ENCODE assay signal across 28 cellular contexts in genomic region chr2:160532388-160532787, GRCh38. TPM values are rescaled to one million over a fixed set of nuclear protein-coding genes. Genes with fewer than 3 reads are reported as not detected.
DNase-seq lines count a peak whose midpoint lies in the region; ATAC-seq, FAIRE-seq and TF ChIP-seq lines count a peak whose summit lies in the region.
"Had no signal": no experiment of that assay in that cellular context is flagged by ENCODE, and none has a peak within 500 bp of the region (broad histone marks: within the 10 kb centered on the region; RNA-seq: fewer than 3 reads in every experiment).

No MANE protein-coding gene starts in this region.

- no peak overlapping the region for H2AFZ ChIP-seq in HepG2 (ENCODE audit: low read length)
- no peak overlapping the region for H2AFZ ChIP-seq in K562 (ENCODE audit: low read depth, low read length)
- H2AFZ ChIP-seq in trophoblast cell (ENCODE audit: insufficient read depth, low read length, poor library complexity), result no peak overlapping the region

- CTCF ChIA-PET in HepG2 (lab: Yijun Ruan, JAX; ENCODE audit: low intra/inter-chr PET ratio, low total read pairs), result no interaction called here
- CTCF ChIA-PET in K562 (lab: Yijun Ruan, JAX; ENCODE audit: low intra/inter-chr PET ratio), result no interaction called here

- H3K4me3 ChIP-seq in HepG2 (replicated peaks in 1 of 3; ENCODE audit: insufficient read depth in 1 of 3, low read depth in 2 of 3, low read length in 3 of 3) (no peak overlapping the region), right lobe of liver (no peak overlapping the region), K562 (no peak overlapping the region), trophoblast cell (ENCODE audit: low read depth, low read length) (no peak overlapping the region), ovary (no peak overlapping the region)
- H3K4me3 ChIP-seq: BLaER1, GM12878 had no signal

- peaks cover 9% of the 10 kb centered on the region for H3K79me1 ChIP-seq in trophoblast cell (ENCODE audit: low read length)

- H3K14ac ChIP-seq in trophoblast cell (ENCODE audit: low read length), result no peak overlapping the region

- H3K9me3 Mint-ChIP-seq in activated naive CD8-positive, alpha-beta T cell treated with anti-CD3 and anti-CD28 coated beads for 36 hours, result peaks cover 3% of the 10 kb centered on the region
- H3K9me3 Mint-ChIP-seq: CD4-positive, alpha-beta memory T cell; CD8-positive, alpha-beta memory T cell had no signal

- H3K36me3 ChIP-seq in HepG2 (replicated peaks in 1 of 2; ENCODE audit: control insufficient read depth in 1 of 2, insufficient read depth in 2 of 2, low read length in 2 of 2) (no peaks in the 10 kb centered on the region), right lobe of liver (no peaks in the 10 kb centered on the region), K562 (ENCODE audit: control insufficient read depth, insufficient read depth, low read length) (no peaks in the 10 kb centered on the region), trophoblast cell (ENCODE audit: control insufficient read depth in 1 of 2, insufficient read depth in 2 of 2, low read length in 2 of 2) (no peaks in the 10 kb centered on the region), ovary (no peaks in the 10 kb centered on the region)
- H3K36me3 ChIP-seq: BE2C, BLaER1 had no signal

- in situ Hi-C loops in HepG2 (cut with HindIII; ENCODE audit: extremely low pct_ligation_motif_present, low pct_unique_long_range_greater_than_20kb), result no loop called here
- in situ Hi-C loops in K562 (cut with MboI), result no loop called here

- no peak overlapping the region for H3K4ac ChIP-seq in trophoblast cell (ENCODE audit: low read depth, low read length)

- TF ChIP-seq RAD21 in HepG2 (CRISPR knock-in tag; IDR thresholded peaks at IDR 0.05) (no peak), K562 (CRISPR knock-in tag; conservative IDR thresholded peaks at IDR 0.05 in 1 of 2, IDR thresholded peaks at IDR 0.05 in 1 of 2) (no peak)

- 36% methylated on average over 6 of the region's 6 CpGs for WGBS in HepG2 (ENCODE audit: low lambda C conversion rate)
- WGBS in right lobe of liver (ENCODE audit: insufficient coverage, low coverage, low lambda C conversion rate, missing lambda C conversion rate), result 82% methylated on average over 6 of the region's 6 CpGs
- WGBS in K562 (ENCODE audit: insufficient coverage, low coverage, missing lambda C conversion rate), result 0% methylated on average over 6 of the region's 6 CpGs
- WGBS in trophoblast cell (ENCODE audit: extremely low coverage, insufficient coverage, insufficient read length), result no CpG with 5 or more reads among the region's 6 CpGs
- 93 to 98% (median 96%) methylated on average over 6 of the region's 6 CpGs for WGBS in ovary, 3 donors

- no peaks in the 10 kb centered on the region for H3K27me3 Mint-ChIP-seq in activated naive CD8-positive, alpha-beta T cell treated with anti-CD3 and anti-CD28 coated beads for 36 hours
- H3K27me3 Mint-ChIP-seq: CD4-positive, alpha-beta memory T cell; CD4-positive, CD25-positive, alpha-beta regulatory T cell had no signal

- peaks cover 1% of the 10 kb centered on the region for H3K4me1 Mint-ChIP-seq in activated naive CD8-positive, alpha-beta T cell treated with anti-CD3 and anti-CD28 coated beads for 36 hours

- H3K27me3 ChIP-seq in HepG2 (ENCODE audit: control insufficient read depth in 1 of 2, insufficient read depth in 2 of 2, low read length in 2 of 2) (no peaks in the 10 kb centered on the region), right lobe of liver (no peaks in the 10 kb centered on the region), K562 (ENCODE audit: control insufficient read depth in 2 of 2, insufficient read depth in 2 of 2, low read length in 2 of 2) (no peaks in the 10 kb centered on the region), trophoblast cell (ENCODE audit: insufficient read depth, low read length) (no peaks in the 10 kb centered on the region), ovary (no peaks in the 10 kb centered on the region)
- H3K27me3 ChIP-seq: BE2C, BLaER1 had no signal

- H4K20me1 ChIP-seq in HepG2 (ENCODE audit: insufficient read depth, low read length) (no peaks in the 10 kb centered on the region), K562 (replicated peaks; ENCODE audit: control insufficient read depth, insufficient read depth, low read length) (no peaks in the 10 kb centered on the region)
- H4K20me1 ChIP-seq: BLaER1 had no signal

- TF ChIP-seq POLR2A in HepG2 (IDR thresholded peaks at IDR 0.05; ENCODE audit: insufficient read depth in 1 of 2, low read depth in 2 of 2, low read length in 2 of 2) (no peak), right lobe of liver (IDR thresholded peaks at IDR 0.05) (no peak), K562 (conservative IDR thresholded peaks at IDR 0.05) (no peak), ovary (IDR thresholded peaks at IDR 0.05) (no peak)

- H3K27ac Mint-ChIP-seq in activated naive CD8-positive, alpha-beta T cell treated with anti-CD3 and anti-CD28 coated beads for 36 hours, result no peak overlapping the region
- H3K27ac Mint-ChIP-seq: CD4-positive, CD25-positive, alpha-beta regulatory T cell; CD8-positive, alpha-beta memory T cell had no signal

- no peak overlapping the region for H2AK5ac ChIP-seq in trophoblast cell (ENCODE audit: low read length)

- H2BK12ac ChIP-seq in trophoblast cell (ENCODE audit: low read length), result peak overlapping the region; percentile 24

- TF ChIP-seq CTCF in HepG2 (CRISPR knock-in tag; IDR thresholded peaks at IDR 0.05) (no peak), right lobe of liver (IDR thresholded peaks at IDR 0.05) (no peak), K562 (IDR thresholded peaks at IDR 0.05 in 2 of 3, conservative IDR thresholded peaks at IDR 0.05 in 1 of 3; ENCODE audit: insufficient read depth in 2 of 3, low read depth in 1 of 3, low read length in 3 of 3) (no peak), ovary (IDR thresholded peaks at IDR 0.05) (no peak)

- intact Hi-C loops in HepG2 (cut with micrococcal nuclease; ENCODE audit: unreplicated experiment) (no loop called here), right lobe of liver (cut with DNase I) (no loop called here), K562 (cut with micrococcal nuclease) (no loop called here), head of caudate nucleus (cut with DNase I) (no loop called here), ovary (cut with DNase I) (no loop called here)

- no peak overlapping the region for H4K12ac ChIP-seq in trophoblast cell (ENCODE audit: low read depth, low read length)

- H3K9ac ChIP-seq in HepG2 (ENCODE audit: insufficient read depth, low read depth, low read length), result no peak overlapping the region
- H3K9ac ChIP-seq in K562 (ENCODE audit: insufficient read depth in 1 of 2, low read depth in 2 of 2, low read length in 2 of 2), result no peak overlapping the region
- H3K9ac ChIP-seq in trophoblast cell (ENCODE audit: low read length), result no peak overlapping the region
- H3K9ac ChIP-seq: BLaER1 had no signal

- H3K4me3 Mint-ChIP-seq in activated naive CD8-positive, alpha-beta T cell treated with anti-CD3 and anti-CD28 coated beads for 36 hours, result no peak overlapping the region
- H3K4me3 Mint-ChIP-seq: CD14-positive monocyte; CD4-positive, alpha-beta memory T cell; CD4-positive, CD25-positive, alpha-beta regulatory T cell; CD8-positive, alpha-beta memory T cell had no signal

- H4K91ac ChIP-seq in trophoblast cell (ENCODE audit: low read depth, low read length), result peak overlapping the region; percentile 16

- H3K79me2 ChIP-seq in HepG2 (ENCODE audit: insufficient read depth, low read length), result no peaks in the 10 kb centered on the region
- no peaks in the 10 kb centered on the region for H3K79me2 ChIP-seq in K562 (ENCODE audit: control insufficient read depth, insufficient read depth, low read length)
- no peaks in the 10 kb centered on the region for H3K79me2 ChIP-seq in trophoblast cell (ENCODE audit: control insufficient read depth, insufficient read depth, low read length, poor library complexity)

- H3K27ac ChIP-seq in HepG2 (ENCODE audit: extremely low read length, insufficient read depth, low read length), result no peak overlapping the region
- no peak overlapping the region for H3K27ac ChIP-seq in right lobe of liver
- no peak overlapping the region for H3K27ac ChIP-seq in K562 (ENCODE audit: extremely low read depth, low read depth, low read length)
- H3K27ac ChIP-seq in trophoblast cell (ENCODE audit: low read depth, low read length), result no peak overlapping the region
- H3K27ac ChIP-seq in ovary, result no peak overlapping the region
- H3K27ac ChIP-seq: 22Rv1, BLaER1 had no signal

- FAIRE-seq in HepG2 (lab: Jason Lieb, UNC) (no peak), K562 (lab: Jason Lieb, UNC) (no peak), urothelium cell line (lab: Jason Lieb, UNC) (peak; percentile 59)
- FAIRE-seq: GM12878, GM12892, GM18507 had no signal

- TF ChIP-seq EP300 in HepG2 (IDR thresholded peaks at IDR 0.05; ENCODE audit: low read depth in 2 of 2, low read length in 2 of 2), result no peak
- TF ChIP-seq EP300 in HepG2 (CRISPR knock-in tag; IDR thresholded peaks at IDR 0.05; ENCODE audit: borderline replicate concordance), result no peak
- TF ChIP-seq EP300 in K562 (IDR thresholded peaks at IDR 0.05; ENCODE audit: low read length), result no peak
- no peak for TF ChIP-seq EP300 in ovary (IDR thresholded peaks at IDR 0.05)

- H2BK5ac ChIP-seq in trophoblast cell (ENCODE audit: low read depth, low read length, poor library complexity), result no peak overlapping the region

- H3K36me3 Mint-ChIP-seq in activated naive CD8-positive, alpha-beta T cell treated with anti-CD3 and anti-CD28 coated beads for 36 hours, result peaks cover 2% of the 10 kb centered on the region
- H3K36me3 Mint-ChIP-seq: CD14-positive monocyte; CD4-positive, alpha-beta memory T cell; CD4-positive, CD25-positive, alpha-beta regulatory T cell; CD8-positive, alpha-beta memory T cell had no signal

- no peak for ATAC-seq in HepG2
- ATAC-seq in right lobe of liver, result no peak
- ATAC-seq in K562, result no peak
- ATAC-seq: GM12878 had no signal

- H3K18ac ChIP-seq in trophoblast cell (ENCODE audit: low read length), result no peak overlapping the region

- no peak overlapping the region for H3K4me2 ChIP-seq in HepG2 (ENCODE audit: low read depth, low read length)
- no peak overlapping the region for H3K4me2 ChIP-seq in K562 (ENCODE audit: insufficient read depth, low read length)
- H3K4me2 ChIP-seq in trophoblast cell (ENCODE audit: low read length), result no peak overlapping the region
- H3K4me2 ChIP-seq: BLaER1 had no signal

- H3K9me3 ChIP-seq in HepG2 (ENCODE audit: low read length) (no peaks in the 10 kb centered on the region), right lobe of liver (no peaks in the 10 kb centered on the region), K562 (replicated peaks; ENCODE audit: control insufficient read depth, insufficient read depth, low read depth, low read length) (no peaks in the 10 kb centered on the region; the same call in 1 of the 2 replicates), trophoblast cell (ENCODE audit: insufficient read depth, low read depth, low read length) (no peaks in the 10 kb centered on the region), ovary (no peaks in the 10 kb centered on the region)
- H3K9me3 ChIP-seq: BE2C, BLaER1 had no signal

- DNase-seq in HepG2 (ENCODE audit: low spot score), result no peak
- DNase-seq in right lobe of liver, result no peak
- no peak for DNase-seq in K562 (ENCODE audit: extremely low read depth in 1 of 4, low spot score in 3 of 4)
- DNase-seq in trophoblast cell, result no peak
- no peak for DNase-seq in urothelium cell line (ENCODE audit: low spot score)
- DNase-seq in head of caudate nucleus, result no peak
- no peak for DNase-seq in activated naive CD8-positive, alpha-beta T cell treated with anti-CD3 and anti-CD28 coated beads for 36 hours
- DNase-seq in ovary, result no peak
- DNase-seq: ACHN; BE2C; C1 segment of cervical spinal cord; CD4-positive, alpha-beta memory T cell; CD4-positive, CD25-positive, alpha-beta regulatory T cell; CD8-positive, alpha-beta memory T cell; COR-L47; DMS 273 treated with DMSO at 0.1 percent for 48 hours; DMS153; DMS53; DMS79; DND-41; EL; GDM1 had no signal

- BruUV-seq in HepG2 (replicated peaks; lab: Mats Ljungman, UMichigan) (no TSS peak), K562 (replicated peaks; lab: Mats Ljungman, UMichigan) (no TSS peak)

- H2BK120ac ChIP-seq in trophoblast cell (ENCODE audit: insufficient read depth, low read length, poor library complexity), result no peak overlapping the region

- H3K4me1 ChIP-seq in HepG2 (ENCODE audit: insufficient read depth, low read length) (no peaks in the 10 kb centered on the region), right lobe of liver (no peaks in the 10 kb centered on the region), K562 (replicated peaks in 1 of 2; ENCODE audit: control insufficient read depth in 2 of 2, insufficient read depth in 2 of 2, low read length in 2 of 2) (no peaks in the 10 kb centered on the region), trophoblast cell (ENCODE audit: control insufficient read depth in 1 of 2, insufficient read depth in 2 of 2, low read length in 2 of 2) (peaks cover 5 to 6% of the 10 kb centered on the region in 2 experiments), ovary (ENCODE audit: insufficient read depth) (peaks cover 2% of the 10 kb centered on the region)
- H3K4me1 ChIP-seq: BE2C had no signal

- H3K9me1 ChIP-seq in K562 (ENCODE audit: control insufficient read depth, insufficient read depth, low read length), result no peaks in the 10 kb centered on the region

- no peak overlapping the region for H3K23ac ChIP-seq in trophoblast cell (ENCODE audit: low read length)

- no peak overlapping the region for H4K8ac ChIP-seq in trophoblast cell (ENCODE audit: low read depth, low read length)

- POLR2A ChIA-PET in HepG2 (lab: Yijun Ruan, JAX) (no interaction called here), K562 (lab: Yijun Ruan, JAX) (no interaction called here)

RNA-seq across cellular contexts. Expression of gene RBMS1, which starts 38.8 kb away (rescaled TPM):
- total RNA-seq in HepG2 (2016; rRNA removed; fragmentation: Illumina TruSeq; extraction: Trizol) (52.1 and 55.5 TPM in 2 replicates), right lobe of liver (10 to 100 TPM in 4 of 6 experiments, 1 to 10 TPM in 2; 8.5 to 21.4 (median 14.3) TPM), K562 (2014; rRNA removed) (not detected in 2 replicates), K562 (2014; rRNA removed; fragmentation: Illumina TruSeq; extraction: Trizol) (0.04 TPM in 1 of 2 replicates, not detected in the other), K562 (2015; rRNA removed; fragmentation: Illumina TruSeq; extraction: Trizol) (not detected in 2 replicates), K562 (2021) (0.09 and 0.38 TPM in 2 replicates), ovary (10 to 100 TPM; 67.5 to 91.9 (median 73.8) TPM)
- total RNA-seq in HepG2 (2016; cell fraction: cytosol; rRNA removed; fragmentation: Illumina TruSeq; extraction: Trizol; ENCODE audit: low read depth), result 4.1 and 5.2 TPM in 2 replicates
- 51.6 and 52.5 TPM in 2 replicates for total RNA-seq in HepG2 (2016; cell fraction: insoluble cytoplasmic fraction; rRNA removed; fragmentation: Illumina TruSeq; extraction: Trizol)
- 18.5 and 21.0 TPM in 2 replicates for total RNA-seq in HepG2 (2016; cell fraction: membrane; rRNA removed; fragmentation: Illumina TruSeq; extraction: Trizol)
- total RNA-seq in HepG2 (2016; cell fraction: nucleus; rRNA removed; fragmentation: Illumina TruSeq; extraction: Trizol), result 44.0 and 59.0 TPM in 2 replicates
- polyA plus RNA-seq in HepG2 (2011; rRNA removed) (82.9 and 110 TPM in 2 replicates), K562 (2011; rRNA removed) (0.11 and 0.31 TPM in 2 replicates), K562 (2014; fragmentation: Illumina TruSeq; extraction: Trizol) (not detected in 2 replicates), K562 (2014; fragmentation: Nextera tagmentation; extraction: Ambion mirVana) (not detected), K562 (2014; rRNA removed) (0.07 TPM in 1 of 2 replicates, not detected in the other), ovary (10 to 100 TPM; 50.7 to 89.4 TPM)
- polyA plus RNA-seq in HepG2 (2011; cell fraction: cytosol; rRNA removed), result 71.0 and 80.7 TPM in 2 replicates
- 50.6 and 54.0 TPM in 2 replicates for polyA plus RNA-seq in HepG2 (2011; cell fraction: nucleus; rRNA removed)
- 70.0 and 92.2 TPM in 2 replicates for polyA plus RNA-seq in HepG2 (2012)
- polyA plus RNA-seq in HepG2 (2016; cell fraction: cytosol; fragmentation: Illumina TruSeq; extraction: Trizol; ENCODE audit: low read depth), result 2.6 and 2.7 TPM in 2 replicates
- 51.8 and 60.2 TPM in 2 replicates for polyA plus RNA-seq in HepG2 (2016; cell fraction: insoluble cytoplasmic fraction; fragmentation: Illumina TruSeq; extraction: Trizol; ENCODE audit: low read depth)
- polyA plus RNA-seq in HepG2 (2016; cell fraction: membrane; fragmentation: Illumina TruSeq; extraction: Trizol; ENCODE audit: low read depth), result 10.2 and 12.3 TPM in 2 replicates
- 43.3 and 48.9 TPM in 2 replicates for polyA plus RNA-seq in HepG2 (2016; cell fraction: nucleus; fragmentation: Illumina TruSeq; extraction: Trizol; ENCODE audit: insufficient read depth, low read depth)
- 28.8 and 93.8 TPM in 2 replicates for polyA minus RNA-seq in HepG2 (2011; rRNA and poly(A)+ RNA removed; ENCODE audit: low replicate concordance)
- polyA minus RNA-seq in HepG2 (2011; cell fraction: cytosol; rRNA and poly(A)+ RNA removed), result 56.0 and 61.6 TPM in 2 replicates
- polyA minus RNA-seq in HepG2 (2011; cell fraction: nucleus; rRNA and poly(A)+ RNA removed), result 172 and 186 TPM in 2 replicates
- total RNA-seq in K562 (2011; cell fraction: chromatin; rRNA removed; ENCODE audit: low replicate concordance), result 0.69 TPM in 1 of 2 replicates, not detected in the other
- 0.50 TPM in 1 of 2 replicates, not detected in the other for total RNA-seq in K562 (2011; cell fraction: nucleolus; rRNA removed)
- 0.22 and 0.38 TPM in 2 replicates for total RNA-seq in K562 (2011; cell fraction: nucleoplasm; rRNA removed)
- 0.03 and 0.25 TPM in 2 replicates for polyA plus RNA-seq in K562 (2011; cell fraction: cytosol; rRNA removed)
- 0.15 and 0.17 TPM in 2 replicates for polyA plus RNA-seq in K562 (2011; cell fraction: nucleus; rRNA removed)
- 0.05 and 0.06 TPM in 2 replicates for polyA plus RNA-seq in K562 (2012)
- polyA minus RNA-seq in K562 (2011; rRNA and poly(A)+ RNA removed), result 0.06 and 0.70 TPM in 2 replicates
- polyA minus RNA-seq in K562 (2011; cell fraction: cytosol; rRNA and poly(A)+ RNA removed), result not detected in 2 replicates
- polyA minus RNA-seq in K562 (2011; cell fraction: nucleus; rRNA and poly(A)+ RNA removed), result 0.13 and 0.56 TPM in 2 replicates
- 232 and 237 TPM in 2 replicates for polyA plus RNA-seq in trophoblast cell (2013)
- 10 to 100 TPM; 39.3 to 39.9 TPM for total RNA-seq in activated naive CD8-positive, alpha-beta T cell treated with anti-CD3 and anti-CD28 coated beads for 36 hours

Comparison
In these comparisons a context has a peak if more than half of its experiments do, and no peak if none do; other contexts are left out.
1. Of the 241 proteins assayed by ChIP-seq in both HepG2 and K562: peak only in HepG2: MAFK; only in K562: TFE3; in both: none; in neither: 239.